ENCODE assay signal across 1 cellular context in the genomic region with DNA sequence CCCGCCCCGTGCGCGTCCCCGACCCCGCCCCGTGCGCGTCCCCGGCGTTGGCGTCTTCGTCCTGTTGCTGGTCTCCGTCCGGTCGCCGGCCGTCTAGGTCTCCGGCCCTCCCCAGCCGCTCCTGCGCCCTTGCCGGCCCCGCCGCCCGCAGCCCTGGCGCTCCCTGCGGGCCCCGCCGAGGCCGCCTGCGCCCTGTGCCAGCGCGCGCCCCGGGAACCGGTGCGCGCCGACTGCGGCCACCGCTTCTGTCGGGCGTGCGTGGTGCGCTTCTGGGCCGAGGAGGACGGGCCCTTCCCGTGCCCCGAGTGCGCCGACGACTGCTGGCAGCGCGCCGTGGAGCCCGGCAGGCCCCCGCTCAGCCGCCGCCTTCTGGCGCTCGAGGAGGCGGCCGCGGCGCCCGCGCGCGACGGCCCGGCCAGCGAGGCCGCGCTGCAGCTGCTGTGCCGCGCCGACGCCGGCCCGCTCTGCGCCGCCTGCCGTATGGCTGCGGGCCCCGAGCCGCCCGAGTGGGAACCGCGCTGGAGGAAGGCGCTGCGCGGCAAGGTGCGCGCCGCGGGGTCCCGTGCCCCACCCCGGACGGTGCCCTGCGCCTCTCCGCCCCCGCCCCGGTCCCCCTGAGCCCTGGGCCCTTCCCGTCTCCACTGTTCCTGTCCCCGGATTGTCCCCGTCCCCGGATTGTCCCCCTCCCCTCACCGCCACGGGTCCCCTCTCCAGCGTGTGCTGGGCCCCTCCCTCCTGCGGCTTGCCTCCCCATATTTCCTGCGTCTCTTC.
TF ChIP-seq lines count a peak whose summit lies in the region.

Gene RNF187 (plus strand): TSS at position 47 of the 771 bp plus-strand sequence.

TF ChIP-seq in K562, 482 proteins besides CTCF, POLR2A, EP300 and RAD21 (continued from another document and continues in another):
- TF ChIP-seq, protein P1, sequence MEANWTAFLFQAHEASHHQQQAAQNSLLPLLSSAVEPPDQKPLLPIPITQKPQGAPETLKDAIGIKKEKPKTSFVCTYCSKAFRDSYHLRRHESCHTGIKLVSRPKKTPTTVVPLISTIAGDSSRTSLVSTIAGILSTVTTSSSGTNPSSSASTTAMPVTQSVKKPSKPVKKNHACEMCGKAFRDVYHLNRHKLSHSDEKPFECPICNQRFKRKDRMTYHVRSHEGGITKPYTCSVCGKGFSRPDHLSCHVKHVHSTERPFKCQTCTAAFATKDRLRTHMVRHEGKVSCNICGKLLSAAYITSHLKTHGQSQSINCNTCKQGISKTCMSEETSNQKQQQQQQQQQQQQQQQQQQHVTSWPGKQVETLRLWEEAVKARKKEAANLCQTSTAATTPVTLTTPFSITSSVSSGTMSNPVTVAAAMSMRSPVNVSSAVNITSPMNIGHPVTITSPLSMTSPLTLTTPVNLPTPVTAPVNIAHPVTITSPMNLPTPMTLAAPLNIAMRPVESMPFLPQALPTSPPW (CRISPR knock-in tag; IDR thresholded peaks at IDR 0.05): peak; percentile 40
- TF ChIP-seq ZNF707 (CRISPR knock-in tag; conservative IDR thresholded peaks at IDR 0.05): no peak
- no peak for TF ChIP-seq ARID2 (IDR thresholded peaks at IDR 0.05)
- TF ChIP-seq ADNP (tag; IDR thresholded peaks at IDR 0.05): no peak
- peak; percentile 32; the same call in 1 of the 2 replicates for TF ChIP-seq ARID3B (CRISPR knock-in tag; IDR thresholded peaks at IDR 0.05; ENCODE audit: borderline replicate concordance)
- no peak for TF ChIP-seq POLR3G (IDR thresholded peaks at IDR 0.05; ENCODE audit: extremely low read depth, insufficient read length, insufficient replicate concordance)
- TF ChIP-seq HDAC2 (IDR thresholded peaks at IDR 0.05): no peak
- no peak for TF ChIP-seq ZBED1 (IDR thresholded peaks at IDR 0.05)
- no peak for TF ChIP-seq CBX8 (IDR thresholded peaks at IDR 0.05; ENCODE audit: borderline replicate concordance, extremely low read depth, low read depth, low read length, poor library complexity, severe bottlenecking)
- no peak for TF ChIP-seq SAP30 (IDR thresholded peaks at IDR 0.05; ENCODE audit: borderline replicate concordance, insufficient read depth, low read depth, low read length, poor library complexity, severe bottlenecking)
- TF ChIP-seq ZNF324 (CRISPR knock-in tag; IDR thresholded peaks at IDR 0.05): no peak
- no peak for TF ChIP-seq KLF13 (tag; IDR thresholded peaks at IDR 0.05; ENCODE audit: borderline replicate concordance, low read depth)
- TF ChIP-seq PHB (CRISPR knock-in tag; IDR thresholded peaks at IDR 0.05): no peak
- no peak for TF ChIP-seq GTF2B (IDR thresholded peaks at IDR 0.05; ENCODE audit: extremely low read depth, insufficient read length)
- TF ChIP-seq HNRNPLL (IDR thresholded peaks at IDR 0.05; ENCODE audit: low read depth, low read length, poor library complexity, severe bottlenecking): no peak
- peak; percentile 76; the same call in 1 of the 2 replicates for TF ChIP-seq SMAD4 (CRISPR knock-in tag; conservative IDR thresholded peaks at IDR 0.05)
- TF ChIP-seq RBM17 (IDR thresholded peaks at IDR 0.05; ENCODE audit: borderline replicate concordance, low read depth, low read length): no peak
- TF ChIP-seq NFE2 (IDR thresholded peaks at IDR 0.05; ENCODE audit: low read depth): no peak
- TF ChIP-seq HSF4 (CRISPR knock-in tag; IDR thresholded peaks at IDR 0.05; ENCODE audit: borderline replicate concordance): no peak
- no peak for TF ChIP-seq CREM (IDR thresholded peaks at IDR 0.05; ENCODE audit: low read depth)
- TF ChIP-seq, protein P2, sequence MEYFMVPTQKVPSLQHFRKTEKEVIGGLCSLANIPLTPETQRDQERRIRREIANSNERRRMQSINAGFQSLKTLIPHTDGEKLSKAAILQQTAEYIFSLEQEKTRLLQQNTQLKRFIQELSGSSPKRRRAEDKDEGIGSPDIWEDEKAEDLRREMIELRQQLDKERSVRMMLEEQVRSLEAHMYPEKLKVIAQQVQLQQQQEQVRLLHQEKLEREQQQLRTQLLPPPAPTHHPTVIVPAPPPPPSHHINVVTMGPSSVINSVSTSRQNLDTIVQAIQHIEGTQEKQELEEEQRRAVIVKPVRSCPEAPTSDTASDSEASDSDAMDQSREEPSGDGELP (CRISPR knock-in tag; IDR thresholded peaks at IDR 0.05; ENCODE audit: borderline replicate concordance): no peak
- peak; percentile 91 for TF ChIP-seq ZNF584 (CRISPR knock-in tag; IDR thresholded peaks at IDR 0.05; ENCODE audit: low read depth)
- TF ChIP-seq NFRKB (IDR thresholded peaks at IDR 0.05; ENCODE audit: low read depth): no peak
- TF ChIP-seq GTF2A2 (tag; IDR thresholded peaks at IDR 0.05): no peak
- peak; percentile 31; the same call in 1 of the 2 replicates for TF ChIP-seq NR2F6 (CRISPR knock-in tag; IDR thresholded peaks at IDR 0.05)
- TF ChIP-seq CXXC5 (CRISPR knock-in tag; IDR thresholded peaks at IDR 0.05): no peak
- TF ChIP-seq E2F8 (IDR thresholded peaks at IDR 0.05; ENCODE audit: low read depth, partially characterized antibody): no peak
- no peak for TF ChIP-seq NCOR1 (IDR thresholded peaks at IDR 0.05)
- no peak for TF ChIP-seq ILF3 (IDR thresholded peaks at IDR 0.05; ENCODE audit: borderline replicate concordance)
- TF ChIP-seq SMARCE1 (IDR thresholded peaks at IDR 0.05): no peak
- TF ChIP-seq PTTG1 (tag; IDR thresholded peaks at IDR 0.05; ENCODE audit: low read depth): no peak
- TF ChIP-seq MAFG (tag; conservative IDR thresholded peaks at IDR 0.05): no peak
- peak; percentile 68 for TF ChIP-seq ZNF766 (CRISPR knock-in tag; conservative IDR thresholded peaks at IDR 0.05)
- TF ChIP-seq ZNF695 (CRISPR knock-in tag; IDR thresholded peaks at IDR 0.05): no peak
- TF ChIP-seq ZBTB49 (CRISPR knock-in tag; IDR thresholded peaks at IDR 0.05; ENCODE audit: borderline replicate concordance): no peak
- TF ChIP-seq MIER1 (IDR thresholded peaks at IDR 0.05; ENCODE audit: low read depth): no peak
- peak; percentile 40; the same call in 1 of the 2 replicates for TF ChIP-seq ZNF668 (CRISPR knock-in tag; IDR thresholded peaks at IDR 0.05)
- TF ChIP-seq, protein P3, sequence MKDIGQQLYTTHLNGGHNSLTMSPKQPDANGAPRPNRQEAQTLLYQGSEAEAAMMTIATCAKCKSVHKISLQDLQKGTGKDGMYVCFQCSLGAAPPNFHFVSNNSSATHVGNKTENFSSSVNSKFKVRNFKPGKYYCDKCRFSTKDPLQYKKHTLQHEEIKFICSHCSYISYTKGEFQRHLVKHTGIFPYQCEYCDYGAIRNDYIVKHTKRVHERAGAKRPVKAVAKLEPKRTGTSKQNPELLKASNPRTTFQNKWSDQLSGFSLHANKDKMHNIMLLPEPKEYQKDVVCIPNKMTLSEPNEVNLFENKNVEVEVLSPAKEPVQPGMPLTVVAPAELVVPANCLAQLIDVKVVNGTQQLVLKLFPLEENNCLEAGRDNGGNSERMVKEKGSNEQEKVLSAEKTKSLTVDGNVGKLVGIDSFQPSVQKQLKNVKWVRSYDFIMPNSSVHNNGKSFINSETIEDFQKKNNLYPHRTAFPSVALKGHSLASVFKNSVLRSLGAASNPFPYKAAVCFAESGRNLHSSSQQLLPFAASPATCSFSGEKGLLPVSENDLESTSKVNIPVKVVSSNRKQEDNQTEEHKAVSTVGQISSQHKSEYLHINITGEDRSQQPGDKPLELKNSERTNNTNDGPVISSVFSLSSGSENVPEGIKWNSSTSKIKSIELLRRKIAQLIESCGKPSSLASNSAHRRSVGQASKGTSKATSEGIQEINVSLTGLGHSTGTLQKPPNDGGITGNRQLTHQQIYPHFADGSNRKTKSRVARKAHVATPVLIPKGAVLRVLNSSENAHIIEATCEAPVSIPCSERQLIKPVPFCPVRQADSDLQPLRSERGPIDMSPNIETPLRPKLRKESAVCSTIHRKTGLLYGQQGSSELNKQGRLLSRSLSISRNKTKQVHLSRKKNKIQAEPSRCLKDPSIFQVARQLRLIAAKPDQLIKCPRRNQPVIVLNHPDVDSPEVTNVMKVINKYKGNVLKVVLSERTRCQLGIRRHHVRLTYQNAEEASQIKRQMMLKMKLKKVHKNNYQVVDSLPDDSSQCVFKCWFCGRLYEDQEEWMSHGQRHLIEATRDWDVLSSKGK (CRISPR knock-in tag; IDR thresholded peaks at IDR 0.05): no peak
- 0 out of 2 replicates have a peak, but pooled peaks have one; percentile 24 for TF ChIP-seq HNRNPL (IDR thresholded peaks at IDR 0.05; ENCODE audit: low read depth, low read length)
- no peak for TF ChIP-seq KAT7 (CRISPR knock-in tag; IDR thresholded peaks at IDR 0.05; ENCODE audit: borderline replicate concordance)
- TF ChIP-seq XRCC4 (IDR thresholded peaks at IDR 0.05; ENCODE audit: extremely low read depth, insufficient read depth, insufficient read length): no peak
- TF ChIP-seq ELF4 (CRISPR knock-in tag; IDR thresholded peaks at IDR 0.05): no peak
- no peak for TF ChIP-seq MED1 (CRISPR knock-in tag; IDR thresholded peaks at IDR 0.05; ENCODE audit: borderline replicate concordance)
- TF ChIP-seq HNRNPUL1 (IDR thresholded peaks at IDR 0.05; ENCODE audit: low read length): no peak
- TF ChIP-seq ZNF76 (CRISPR knock-in tag; IDR thresholded peaks at IDR 0.05; ENCODE audit: borderline replicate concordance): no peak
- TF ChIP-seq HIVEP1 (CRISPR knock-in tag; IDR thresholded peaks at IDR 0.05): no peak
- TF ChIP-seq CREBBP (IDR thresholded peaks at IDR 0.05; ENCODE audit: low read depth, low read length): no peak
- no peak for TF ChIP-seq ZKSCAN1 (IDR thresholded peaks at IDR 0.05; ENCODE audit: low read depth, low read length)
